Comparison of ENCODE assay signal across 16 cellular contexts in the genomic region with DNA sequence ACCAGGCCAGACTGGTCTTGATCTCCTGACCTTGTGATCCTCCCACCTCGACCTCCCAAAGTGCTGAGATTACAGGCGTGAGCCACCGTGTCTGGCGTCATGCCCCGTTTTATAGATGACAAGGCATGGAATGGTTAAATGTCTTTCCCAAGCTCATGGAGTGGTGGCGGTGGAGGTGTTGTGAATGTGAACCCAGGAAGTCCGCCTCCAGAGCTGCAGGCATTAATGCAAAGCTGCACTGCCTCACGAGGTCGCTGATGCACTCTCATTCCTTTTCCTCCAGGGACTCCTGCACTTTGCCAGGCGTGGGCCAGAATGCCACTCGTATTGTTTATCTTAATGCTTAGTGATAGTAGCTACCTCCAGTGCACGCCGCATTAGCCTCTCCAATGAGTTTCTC.
DNase-seq lines count a peak whose midpoint lies in the region; TF ChIP-seq lines count a peak whose summit lies in the region.
"Had no signal": no experiment of that assay in that cellular context is flagged by ENCODE, and none has a peak within 500 bp of the region (broad histone marks: within the 10 kb centered on the region; RNA-seq: fewer than 3 reads in every experiment).

No MANE protein-coding gene starts in this region.

- no peak overlapping the region for H3K4me3 Mint-ChIP-seq in nephron progenitor cell
- H3K4me3 Mint-ChIP-seq: activated CD4-positive, alpha-beta memory T cell treated with anti-CD3 and anti-CD28 coated beads for 36 hours; CD14-positive monocyte; stimulated activated naive CD8-positive, alpha-beta T cell treated with anti-CD3 and anti-CD28 coated beads, Interleukin-15, amount 100 ng/mL, for 72 hours; T-helper 17 cell had no signal

- H3K27ac ChIP-seq in left ventricle myocardium inferior (replicated peaks) = no peak overlapping the region
- H3K27ac ChIP-seq: GM23248 had no signal

- DNase-seq in ELF-1 (ENCODE audit: low read depth, low spot score) (peak; percentile 70), NCI-H2171 (lab: John Stamatoyannopoulos, UW) (peak; percentile 31), left ventricle myocardium inferior (peak; percentile 32), nephron progenitor cell (peak; percentile 30), superior temporal gyrus (ENCODE audit: extremely low spot score) (no peak), SHP77 (lab: John Stamatoyannopoulos, UW) (no peak), DMS79 treated with DMSO at 0.1 percent for 48 hours (lab: John Stamatoyannopoulos, UW) (no peak)
- DNase-seq in activated CD8-positive, alpha-beta memory T cell treated with anti-CD3 and anti-CD28 coated beads for 24 hours = no peak
- DNase-seq: activated CD4-positive, alpha-beta memory T cell treated with anti-CD3 and anti-CD28 coated beads for 36 hours; activated gamma-delta T cell treated with Interleukin-2 at 50 U/mL for 16 hours; central memory CD4-positive, alpha-beta T cell; GM23248; stimulated activated CD4-positive, alpha-beta T cell treated with anti-CD3 and anti-CD28 coated beads, Interleukin-4, amount 100 ng/mL, for 24 hours; stimulated activated naive CD8-positive, alpha-beta T cell treated with anti-CD3 and anti-CD28 coated beads, Interleukin-15, amount 100 ng/mL, for 72 hours; T-helper 17 cell had no signal

- intact Hi-C loops in left ventricle myocardium inferior (cut with micrococcal nuclease) = no loop called here

- peaks cover 77% of the 10 kb centered on the region for H3K4me1 Mint-ChIP-seq in nephron progenitor cell
- H3K4me1 Mint-ChIP-seq: stimulated activated naive CD8-positive, alpha-beta T cell treated with anti-CD3 and anti-CD28 coated beads, Interleukin-15, amount 100 ng/mL, for 72 hours; T-helper 17 cell had no signal

- H3K4me3 ChIP-seq in left ventricle myocardium inferior = no peak overlapping the region
- H3K4me3 ChIP-seq: GM23248 had no signal

- peak overlapping the region; percentile 91 for H3K27ac Mint-ChIP-seq in nephron progenitor cell
- H3K27ac Mint-ChIP-seq: activated CD4-positive, alpha-beta memory T cell treated with anti-CD3 and anti-CD28 coated beads for 36 hours; CD14-positive monocyte; stimulated activated naive CD8-positive, alpha-beta T cell treated with anti-CD3 and anti-CD28 coated beads, Interleukin-15, amount 100 ng/mL, for 72 hours; T-helper 17 cell had no signal

- peaks cover 6% of the 10 kb centered on the region for H3K27me3 Mint-ChIP-seq in nephron progenitor cell (ENCODE audit: low read depth, poor library complexity)
- H3K27me3 Mint-ChIP-seq: activated CD4-positive, alpha-beta memory T cell treated with anti-CD3 and anti-CD28 coated beads for 36 hours; stimulated activated naive CD8-positive, alpha-beta T cell treated with anti-CD3 and anti-CD28 coated beads, Interleukin-15, amount 100 ng/mL, for 72 hours; T-helper 17 cell had no signal

- H3K36me3 Mint-ChIP-seq in nephron progenitor cell (ENCODE audit: low read depth) = peaks cover 9% of the 10 kb centered on the region
- H3K36me3 Mint-ChIP-seq: activated CD4-positive, alpha-beta memory T cell treated with anti-CD3 and anti-CD28 coated beads for 36 hours; CD14-positive monocyte had no signal

- H3K9me3 Mint-ChIP-seq in nephron progenitor cell = peaks cover 6% of the 10 kb centered on the region
- H3K9me3 Mint-ChIP-seq: activated CD4-positive, alpha-beta memory T cell treated with anti-CD3 and anti-CD28 coated beads for 36 hours; CD14-positive monocyte; stimulated activated naive CD8-positive, alpha-beta T cell treated with anti-CD3 and anti-CD28 coated beads, Interleukin-15, amount 100 ng/mL, for 72 hours had no signal

- H3K4me1 ChIP-seq in left ventricle myocardium inferior = no peaks in the 10 kb centered on the region

- no peaks in the 10 kb centered on the region for H3K9me3 ChIP-seq in left ventricle myocardium inferior (replicated peaks)

- H3K36me3 ChIP-seq in left ventricle myocardium inferior = no peaks in the 10 kb centered on the region

- H3K27me3 ChIP-seq in left ventricle myocardium inferior (ENCODE audit: low read depth) = no peaks in the 10 kb centered on the region

- TF ChIP-seq CTCF in left ventricle myocardium inferior (IDR thresholded peaks at IDR 0.05; ENCODE audit: borderline replicate concordance) (peak; percentile 47), nephron progenitor cell (IDR thresholded peaks at IDR 0.05) (no peak)

Comparison
In these comparisons a context has a peak if more than half of its experiments do, and no peak if none do; other contexts are left out.
1. DNase-seq: peak in ELF-1 (single experiment), NCI-H2171 (single experiment), left ventricle myocardium inferior (single experiment) and nephron progenitor cell (single experiment); none in superior temporal gyrus (single experiment), SHP77 (0 of 2), DMS79 treated with DMSO at 0.1 percent for 48 hours (single experiment) and activated CD8-positive, alpha-beta memory T cell treated with anti-CD3 and anti-CD28 coated beads for 24 hours (single experiment).